In genomic region chr11:66475349-66476172, GRCh38 we compare ENCODE assay signal across 17 cellular contexts. TPM values are rescaled to one million over a fixed set of nuclear protein-coding genes. Genes with fewer than 3 reads are reported as not detected.
A peak's percentile ranks its signal among the peaks of the same experiment; 100 is the strongest.
DNase-seq lines count a peak whose midpoint lies in the region; FAIRE-seq and TF ChIP-seq lines count a peak whose summit lies in the region.
"Had no signal": no experiment of that assay in that cellular context is flagged by ENCODE, and none has a peak within 500 bp of the region (broad histone marks: within the 10 kb centered on the region; RNA-seq: fewer than 3 reads in every experiment).

No MANE protein-coding gene starts in this region.

- H4K8ac ChIP-seq in H1 (ENCODE audit: extremely low read depth, insufficient read depth, low read length) (peak overlapping the region; percentile 42), mesendoderm (ENCODE audit: low read depth, low read length) (no peak overlapping the region)

- H3K4me3 ChIP-seq in H1 (ENCODE audit: extremely low read depth in 1 of 4, insufficient read depth in 2 of 4, low read depth in 3 of 4, low read length in 4 of 4) (no peak overlapping the region), osteoblast (ENCODE audit: insufficient read depth, low read length) (no peak overlapping the region), coronary artery (no peak overlapping the region), mesendoderm (ENCODE audit: low read length) (no peak overlapping the region)
- H3K4me3 ChIP-seq: BLaER1, GM23338 had no signal

- no peak overlapping the region for H2BK20ac ChIP-seq in H1 (ENCODE audit: low read length)

- no peak for TF ChIP-seq POLR2A in H1 (IDR thresholded peaks at IDR 0.05; ENCODE audit: control extremely low read depth in 1 of 2, low read depth in 2 of 2, low read length in 2 of 2)

- H2BK15ac ChIP-seq in H1 (ENCODE audit: low read length) (no peak overlapping the region), mesendoderm (replicated peaks; ENCODE audit: low read depth) (no peak overlapping the region)

- no peak overlapping the region for H2AK5ac ChIP-seq in H1 (ENCODE audit: low read depth, low read length)
- H2AK5ac ChIP-seq in mesendoderm (ENCODE audit: low read length), result no peak overlapping the region

- no peak for TF ChIP-seq CTCF in H1 (IDR thresholded peaks at IDR 0.05; ENCODE audit: control extremely low read depth in 1 of 3, insufficient read depth in 1 of 3, low read depth in 1 of 3, low read length in 3 of 3)
- TF ChIP-seq CTCF in osteoblast (IDR thresholded peaks at IDR 0.05; ENCODE audit: extremely low read depth, low read depth, low read length), result no peak
- TF ChIP-seq CTCF in coronary artery (IDR thresholded peaks at IDR 0.05), result no peak

- H3K4me2 ChIP-seq in H1 (ENCODE audit: insufficient read depth in 1 of 2, low read depth in 2 of 2, low read length in 2 of 2) (no peak overlapping the region), osteoblast (ENCODE audit: insufficient read depth, low read length) (no peak overlapping the region), mesendoderm (ENCODE audit: low read length) (no peak overlapping the region)
- H3K4me2 ChIP-seq: BLaER1 had no signal

- no peak for TF ChIP-seq RAD21 in H1 (IDR thresholded peaks at IDR 0.05 in 1 of 2, conservative IDR thresholded peaks at IDR 0.05 in 1 of 2; ENCODE audit: low read depth in 2 of 2, low read length in 2 of 2)

- H3K18ac ChIP-seq in H1 (ENCODE audit: extremely low read depth, low read length), result no peak overlapping the region
- H3K18ac ChIP-seq in mesendoderm (ENCODE audit: low read length), result no peak overlapping the region

- H3K79me1 ChIP-seq in H1 (ENCODE audit: low read depth, low read length) (no peaks in the 10 kb centered on the region), mesendoderm (ENCODE audit: low read length) (no peaks in the 10 kb centered on the region)

- H3K27me3 ChIP-seq in H1 (replicated peaks in 1 of 4; ENCODE audit: control insufficient read depth in 3 of 4, extremely low read depth in 1 of 4, insufficient read depth in 3 of 4, low read length in 3 of 4) (no peaks in the 10 kb centered on the region), osteoblast (ENCODE audit: insufficient read depth, low read length) (no peaks in the 10 kb centered on the region), mesendoderm (ENCODE audit: insufficient read depth, low read length, poor library complexity) (no peaks in the 10 kb centered on the region)
- H3K27me3 ChIP-seq: BLaER1 had no signal

- POLR2A ChIA-PET in H1 (lab: Charles Lee; ENCODE audit: partially characterized antibody), result interaction anchor here (1.1 to 6.1 kb wide), 4 partner anchors 7 to 20 kb away, joined by 3 to 85 read pairs (median 4); partner anchors contain the start of gene PELI3

- peaks cover 2% of the 10 kb centered on the region in 2 experiments for H4K20me1 ChIP-seq in H1 (replicated peaks in 1 of 2; ENCODE audit: control insufficient read depth in 1 of 2, insufficient read depth in 2 of 2, low read length in 2 of 2)
- peaks cover 16% of the 10 kb centered on the region for H4K20me1 ChIP-seq in osteoblast (ENCODE audit: insufficient read depth, low read length)

- no peak overlapping the region for H3K9ac ChIP-seq in H1 (replicated peaks in 1 of 4; ENCODE audit: extremely low read depth in 1 of 4, low read depth in 3 of 4, low read length in 3 of 4)
- H3K9ac ChIP-seq in mesendoderm (ENCODE audit: low read length), result no peak overlapping the region
- H3K9ac ChIP-seq: BLaER1 had no signal

- H3K36me3 ChIP-seq in H1 (ENCODE audit: control insufficient read depth in 2 of 4, insufficient read depth in 4 of 4, low read length in 3 of 4), result no peaks in the 10 kb centered on the region; a peak in 2 of 8 replicates
- peaks cover 17% of the 10 kb centered on the region for H3K36me3 ChIP-seq in osteoblast (ENCODE audit: insufficient read depth, low read length)
- no peaks in the 10 kb centered on the region for H3K36me3 ChIP-seq in mesendoderm (ENCODE audit: control insufficient read depth, insufficient read depth, low read length)

- H3K27ac ChIP-seq in H1 (ENCODE audit: low read depth, low read length) (no peak overlapping the region), osteoblast (ENCODE audit: low read depth, low read length) (no peak overlapping the region), coronary artery (no peak overlapping the region), mesendoderm (ENCODE audit: low read depth, low read length) (no peak overlapping the region)
- H3K27ac ChIP-seq: BLaER1 had no signal

- no peak overlapping the region for H4K91ac ChIP-seq in H1 (replicated peaks; ENCODE audit: insufficient read length, low read length)

- CTCF ChIA-PET in H1 (lab: Charles Lee; ENCODE audit: partially characterized antibody), result interaction anchor here (0.6 to 1.7 kb wide), 5 partner anchors 8 to 80 kb away, joined by 3 to 4 read pairs (median 4); partner anchors contain the start of gene MRPL11

- H3K4me1 ChIP-seq in H1 (replicated peaks in 1 of 4; ENCODE audit: control insufficient read depth in 3 of 4, insufficient read depth in 4 of 4, low read length in 3 of 4) (peaks cover 0 to 6% (median under 1%) of the 10 kb centered on the region in 4 experiments; a peak in 3 of 7 replicates), osteoblast (ENCODE audit: insufficient read depth, low read length) (peaks cover 8% of the 10 kb centered on the region), mesendoderm (ENCODE audit: control insufficient read depth, low read depth, low read length) (no peaks in the 10 kb centered on the region)

- FAIRE-seq in H1 (lab: Jason Lieb, UNC), result no peak

- H4K5ac ChIP-seq in H1 (ENCODE audit: insufficient read length, low read depth, low read length) (no peak overlapping the region), mesendoderm (ENCODE audit: low read length) (no peak overlapping the region)

- H3K56ac ChIP-seq in H1 (replicated peaks; ENCODE audit: insufficient read length, low read depth, low read length) (no peak overlapping the region), mesendoderm (ENCODE audit: low read length) (no peak overlapping the region)

- no peak overlapping the region for H3K23ac ChIP-seq in H1 (ENCODE audit: insufficient read length)
- H3K23ac ChIP-seq in mesendoderm (ENCODE audit: low read length), result no peak overlapping the region

- TF ChIP-seq EP300 in H1 (IDR thresholded peaks at IDR 0.05; ENCODE audit: borderline replicate concordance in 1 of 2, low read depth in 2 of 2, low read length in 2 of 2), result no peak

- no peaks in the 10 kb centered on the region for H3K79me2 ChIP-seq in H1 (ENCODE audit: control insufficient read depth in 1 of 2, insufficient read depth in 2 of 2, low read length in 2 of 2)
- peaks cover 13% of the 10 kb centered on the region for H3K79me2 ChIP-seq in osteoblast (ENCODE audit: insufficient read depth, low read length)
- no peaks in the 10 kb centered on the region for H3K79me2 ChIP-seq in mesendoderm (ENCODE audit: control insufficient read depth, insufficient read depth, low read length)

- 88% methylated on average over 32 of the region's 44 CpGs; no CpG with 5 or more reads in 1 of the 2 experiments for WGBS in H1 (ENCODE audit: extremely low coverage in 1 of 2, insufficient coverage in 1 of 2, insufficient read length in 1 of 2, insufficient replicate concordance in 2 of 2, low coverage in 1 of 2, low lambda C conversion rate in 2 of 2, missing lambda C conversion rate in 1 of 2), 2 experiments
- no CpG with 5 or more reads among the region's 44 CpGs for WGBS in mesendoderm (ENCODE audit: extremely low coverage, insufficient coverage, low lambda C conversion rate)

- H3K9me3 ChIP-seq in H1 (ENCODE audit: insufficient read depth in 2 of 2, low read depth in 1 of 2, low read length in 1 of 2) (no peaks in the 10 kb centered on the region), osteoblast (ENCODE audit: low read depth, low read length) (no peaks in the 10 kb centered on the region)
- H3K9me3 ChIP-seq: BLaER1 had no signal

- no peak overlapping the region for H2BK12ac ChIP-seq in H1 (ENCODE audit: low read depth, low read length)

- no peak overlapping the region for H3K14ac ChIP-seq in H1 (ENCODE audit: insufficient read length)

- no peak overlapping the region for H2AFZ ChIP-seq in H1 (ENCODE audit: low read length)
- no peak overlapping the region for H2AFZ ChIP-seq in osteoblast (ENCODE audit: low read length)
- H2AFZ ChIP-seq: GM23338 had no signal

- no peak overlapping the region for H2BK120ac ChIP-seq in H1 (replicated peaks; ENCODE audit: low read depth, low read length)
- no peak overlapping the region for H2BK120ac ChIP-seq in mesendoderm (ENCODE audit: low read depth, low read length)

- H2BK5ac ChIP-seq in H1 (ENCODE audit: low read depth, low read length) (no peak overlapping the region), mesendoderm (ENCODE audit: low read length) (no peak overlapping the region)

- peak; percentile 31 for DNase-seq in NCI-H345 (lab: John Stamatoyannopoulos, UW)
- no peak for DNase-seq in NCI-H345 treated with DMSO at 0.1 percent for 48 hours (lab: John Stamatoyannopoulos, UW; ENCODE audit: unreplicated experiment)
- DNase-seq in H1 (ENCODE audit: low read depth in 1 of 2, low spot score in 2 of 2), result peak in 1 of 2 experiments; percentile 44
- DNase-seq in osteoblast (ENCODE audit: insufficient read length, low spot score, missing footprints), result peak; percentile 45
- no peak for DNase-seq in coronary artery (ENCODE audit: low spot score)
- no peak for DNase-seq in mesendoderm
- DNase-seq: 8988T; Calu3; CD4-positive, alpha-beta memory T cell; DMS79 treated with DMSO at 0.1 percent for 48 hours; GF-D8; H9 had no signal

- H3K4ac ChIP-seq in H1 (replicated peaks; ENCODE audit: insufficient read length, low read depth, low read length), result no peak overlapping the region
- no peak overlapping the region for H3K4ac ChIP-seq in mesendoderm (ENCODE audit: low read depth, low read length)

- peaks cover 5% of the 10 kb centered on the region; the same call in 1 of the 2 replicates for H3K23me2 ChIP-seq in H1 (ENCODE audit: low read depth, low read length)

RNA-seq across cellular contexts. Expression of gene DPP3, which starts 4.7 kb away (rescaled TPM):
- 82.7 and 86.4 TPM in 2 replicates for total RNA-seq in H1 (2021; fragmentation: NEBNext Ultra II Directional; extraction: Animal tissue kit (Norgen Biotek cat#: 25700))
- polyA plus RNA-seq in H1 (2011; rRNA removed), result 75.1 and 90.6 TPM in 2 replicates
- 78.8 TPM for polyA plus RNA-seq in H1 (2011; cell fraction: cytosol; rRNA removed)
- 231 TPM for polyA plus RNA-seq in H1 (2011; cell fraction: nucleus; rRNA removed)
- polyA plus RNA-seq in H1 (2012, experiment 1 of 2), result 67.1 to 86.6 TPM (median 82.3 TPM) in 4 replicates
- 84.4 TPM for polyA plus RNA-seq in H1 (2012, experiment 2 of 2)
- polyA plus RNA-seq in H1 (2013, experiment 1 of 2), result 35.6 TPM
- polyA plus RNA-seq in H1 (2013, experiment 2 of 2), result 33.7 TPM
- 126 TPM in 2 replicates for polyA minus RNA-seq in H1 (2011; rRNA and poly(A)+ RNA removed)
- polyA minus RNA-seq in H1 (2011; cell fraction: cytosol; rRNA and poly(A)+ RNA removed), result 122 TPM
- 94.0 TPM for polyA minus RNA-seq in H1 (2011; cell fraction: nucleus; rRNA and poly(A)+ RNA removed)
- total RNA-seq in osteoblast, result 35.8 and 36.5 TPM in 2 replicates
- 37.0 TPM for polyA plus RNA-seq in mesendoderm (2013, experiment 1 of 2)
- 37.5 TPM for polyA plus RNA-seq in mesendoderm (2013, experiment 2 of 2)

RNA-seq across cellular contexts. Expression of gene PELI3, which starts 8.9 kb away (rescaled TPM):
- total RNA-seq in H1 (2021; fragmentation: NEBNext Ultra II Directional; extraction: Animal tissue kit (Norgen Biotek cat#: 25700)), result 7.6 TPM in 2 replicates
- 5.2 and 7.6 TPM in 2 replicates for polyA plus RNA-seq in H1 (2011; rRNA removed)
- polyA plus RNA-seq in H1 (2011; cell fraction: cytosol; rRNA removed), result 5.3 TPM
- polyA plus RNA-seq in H1 (2011; cell fraction: nucleus; rRNA removed), result 9.8 TPM
- polyA plus RNA-seq in H1 (2012, experiment 1 of 2), result 3.7 to 8.0 TPM (median 5.7 TPM) in 4 replicates
- 5.6 TPM for polyA plus RNA-seq in H1 (2012, experiment 2 of 2)
- 3.1 TPM for polyA plus RNA-seq in H1 (2013, experiment 1 of 2)
- polyA plus RNA-seq in H1 (2013, experiment 2 of 2), result 3.5 TPM
- polyA minus RNA-seq in H1 (2011; rRNA and poly(A)+ RNA removed), result 7.4 and 11.2 TPM in 2 replicates
- polyA minus RNA-seq in H1 (2011; cell fraction: cytosol; rRNA and poly(A)+ RNA removed), result 6.5 TPM
- 18.7 TPM for polyA minus RNA-seq in H1 (2011; cell fraction: nucleus; rRNA and poly(A)+ RNA removed)
- 18.9 and 19.2 TPM in 2 replicates for total RNA-seq in osteoblast
- polyA plus RNA-seq in mesendoderm (2013, experiment 1 of 2), result 3.1 TPM
- polyA plus RNA-seq in mesendoderm (2013, experiment 2 of 2), result 3.4 TPM

RNA-seq across cellular contexts. Expression of gene BBS1, which starts 34.9 kb away (rescaled TPM):
- total RNA-seq in H1 (2021; fragmentation: NEBNext Ultra II Directional; extraction: Animal tissue kit (Norgen Biotek cat#: 25700)), result 19.1 and 22.1 TPM in 2 replicates
- polyA plus RNA-seq in H1 (2011; rRNA removed), result 19.5 and 33.7 TPM in 2 replicates
- 26.9 TPM for polyA plus RNA-seq in H1 (2011; cell fraction: cytosol; rRNA removed)
- polyA plus RNA-seq in H1 (2011; cell fraction: nucleus; rRNA removed), result 59.4 TPM
- 18.6 to 24.3 TPM (median 22.4 TPM) in 4 replicates for polyA plus RNA-seq in H1 (2012, experiment 1 of 2)
- 14.7 TPM for polyA plus RNA-seq in H1 (2012, experiment 2 of 2)
- polyA plus RNA-seq in H1 (2013, experiment 1 of 2), result 11.0 TPM
- 10.8 TPM for polyA plus RNA-seq in H1 (2013, experiment 2 of 2)
- polyA minus RNA-seq in H1 (2011; rRNA and poly(A)+ RNA removed), result 23.6 and 31.8 TPM in 2 replicates
- 32.1 TPM for polyA minus RNA-seq in H1 (2011; cell fraction: cytosol; rRNA and poly(A)+ RNA removed)
- polyA minus RNA-seq in H1 (2011; cell fraction: nucleus; rRNA and poly(A)+ RNA removed), result 30.9 TPM
- 39.2 and 43.8 TPM in 2 replicates for total RNA-seq in osteoblast
- 9.1 TPM for polyA plus RNA-seq in mesendoderm (2013, experiment 1 of 2)
- 9.0 TPM for polyA plus RNA-seq in mesendoderm (2013, experiment 2 of 2)

RNA-seq across cellular contexts. Expression of gene MRPL11, which starts 36.9 kb away (rescaled TPM):
- 141 and 152 TPM in 2 replicates for total RNA-seq in H1 (2021; fragmentation: NEBNext Ultra II Directional; extraction: Animal tissue kit (Norgen Biotek cat#: 25700))
- polyA plus RNA-seq in H1 (2011; rRNA removed), result 105 and 106 TPM in 2 replicates
- polyA plus RNA-seq in H1 (2011; cell fraction: cytosol; rRNA removed), result 116 TPM
- polyA plus RNA-seq in H1 (2011; cell fraction: nucleus; rRNA removed), result 102 TPM
- polyA plus RNA-seq in H1 (2012, experiment 1 of 2), result 161 to 181 TPM (median 177 TPM) in 4 replicates
- polyA plus RNA-seq in H1 (2012, experiment 2 of 2), result 290 TPM
- polyA plus RNA-seq in H1 (2013, experiment 1 of 2), result 187 TPM
- polyA plus RNA-seq in H1 (2013, experiment 2 of 2), result 199 TPM
- 45.4 and 61.3 TPM in 2 replicates for polyA minus RNA-seq in H1 (2011; rRNA and poly(A)+ RNA removed)
- 31.3 TPM for polyA minus RNA-seq in H1 (2011; cell fraction: cytosol; rRNA and poly(A)+ RNA removed)
- 11.6 TPM for polyA minus RNA-seq in H1 (2011; cell fraction: nucleus; rRNA and poly(A)+ RNA removed)
- 31.5 and 33.3 TPM in 2 replicates for total RNA-seq in osteoblast
- polyA plus RNA-seq in mesendoderm (2013, experiment 1 of 2), result 214 TPM
- polyA plus RNA-seq in mesendoderm (2013, experiment 2 of 2), result 214 TPM

RNA-seq across cellular contexts. Expression of gene NPAS4, which starts 54.7 kb away (rescaled TPM):
- total RNA-seq in H1 (2021; fragmentation: NEBNext Ultra II Directional; extraction: Animal tissue kit (Norgen Biotek cat#: 25700)), result 0.88 and 0.99 TPM in 2 replicates
- polyA plus RNA-seq in H1 (2011; rRNA removed), result 0.73 and 0.77 TPM in 2 replicates
- polyA plus RNA-seq in H1 (2011; cell fraction: cytosol; rRNA removed), result 0.54 TPM
- 2.0 TPM for polyA plus RNA-seq in H1 (2011; cell fraction: nucleus; rRNA removed)
- 0.58 to 1.2 TPM (median 0.85 TPM) in 4 replicates for polyA plus RNA-seq in H1 (2012, experiment 1 of 2)
- polyA plus RNA-seq in H1 (2012, experiment 2 of 2), result 0.28 TPM
- polyA plus RNA-seq in H1 (2013, experiment 1 of 2), result 0.24 TPM
- 0.18 TPM for polyA plus RNA-seq in H1 (2013, experiment 2 of 2)
- 0.12 and 0.66 TPM in 2 replicates for polyA minus RNA-seq in H1 (2011; rRNA and poly(A)+ RNA removed)
- 0.44 TPM for polyA minus RNA-seq in H1 (2011; cell fraction: cytosol; rRNA and poly(A)+ RNA removed)
- polyA minus RNA-seq in H1 (2011; cell fraction: nucleus; rRNA and poly(A)+ RNA removed), result 0.40 TPM
- 0.36 TPM in 1 of 2 replicates, not detected in the other for total RNA-seq in osteoblast
- polyA plus RNA-seq in mesendoderm (2013, experiment 1 of 2), result 0.51 TPM
- 0.32 TPM for polyA plus RNA-seq in mesendoderm (2013, experiment 2 of 2)
- total RNA-seq: A673; Calu3; CD4-positive, alpha-beta memory T cell; HT-29 had no signal
- polyA plus RNA-seq: CD14-positive monocyte; CD4-positive, alpha-beta memory T cell had no signal

Comparison
In these comparisons a context has a peak if more than half of its experiments do, and no peak if none do; other contexts are left out.
1. DNase-seq: peak in NCI-H345 (single experiment) and osteoblast (single experiment); none in NCI-H345 treated with DMSO at 0.1 percent for 48 hours (single experiment), coronary artery (single experiment) and mesendoderm (single experiment).